ENCODE assay signal across 35 cellular contexts in genomic region chr20:45212831-45213230, GRCh38. TPM values are rescaled to one million over a fixed set of nuclear protein-coding genes. Genes with fewer than 3 reads are reported as not detected.
"Had no signal": no experiment of that assay in that cellular context is flagged by ENCODE, and none has a peak within 500 bp of the region (broad histone marks: within the 10 kb centered on the region; RNA-seq: fewer than 3 reads in every experiment).

No MANE protein-coding gene starts in this region.

- DNase-seq: effector CD8-positive, alpha-beta T cell; effector memory CD8-positive, alpha-beta T cell; endodermal cell; erythroblast; esophagus squamous epithelium; foreskin fibroblast; foreskin melanocyte; gastrocnemius medialis; glutamatergic neuron; head of caudate nucleus; heart right ventricle; hippocampal formation; left cardiac atrium; left lung; left ventricle myocardium superior; lower lobe of right lung; mesenchymal stem cell; midbrain; naive thymus-derived CD4-positive, alpha-beta T cell had no signal

- H3K4me3 ChIP-seq: coronary artery, esophagus squamous epithelium, gastrocnemius medialis, heart right ventricle, left lung, lower lobe of right lung had no signal

- H3K4me1 Mint-ChIP-seq: endodermal cell had no signal

- FAIRE-seq: colon, endometrium, islet of Langerhans, keratinocyte had no signal

- ATAC-seq: effector memory CD8-positive, alpha-beta T cell; esophagus mucosa; gastrocnemius medialis; heart right ventricle; left cardiac atrium; left lung; left ventricle myocardium superior; lower lobe of right lung; naive thymus-derived CD4-positive, alpha-beta T cell had no signal

- H3K9me3 Mint-ChIP-seq: dendritic cell treated with granulocyte-macrophage colony-stimulating factor and Interleukin-4, amounts not matched to agents 40 ng/mL and 50 ng/mL, for 4 days; effector memory CD8-positive, alpha-beta T cell; endodermal cell had no signal

- H3K27ac Mint-ChIP-seq: dendritic cell treated with granulocyte-macrophage colony-stimulating factor and Interleukin-4, amounts not matched to agents 40 ng/mL and 50 ng/mL, for 4 days; effector memory CD8-positive, alpha-beta T cell; endodermal cell; naive thymus-derived CD4-positive, alpha-beta T cell had no signal

- H3K9me3 ChIP-seq: esophagus squamous epithelium, gastrocnemius medialis, heart right ventricle, left lung, lower lobe of right lung had no signal

- H3K27me3 ChIP-seq: gastrocnemius medialis had no signal

- H3K36me3 ChIP-seq: esophagus squamous epithelium, gastrocnemius medialis, heart right ventricle, left lung, lower lobe of right lung had no signal

- H3K4me3 Mint-ChIP-seq: dendritic cell treated with granulocyte-macrophage colony-stimulating factor and Interleukin-4, amounts not matched to agents 40 ng/mL and 50 ng/mL, for 4 days; effector memory CD8-positive, alpha-beta T cell; endodermal cell; naive thymus-derived CD4-positive, alpha-beta T cell had no signal

- H3K27ac ChIP-seq: coronary artery, epithelial cell of prostate, esophagus squamous epithelium, gastrocnemius medialis, heart right ventricle, left lung, lower lobe of right lung had no signal

- H3K4me1 ChIP-seq: esophagus squamous epithelium, gastrocnemius medialis, heart right ventricle, left lung, lower lobe of right lung had no signal

RNA-seq across cellular contexts. Expression of gene SEMG1, which starts 6.0 kb away (rescaled TPM):
- total RNA-seq: dermis microvascular lymphatic vessel endothelial cell; esophagus mucosa; esophagus squamous epithelium; gastrocnemius medialis; glomerular endothelial cell; heart right ventricle; kidney epithelial cell; left cardiac atrium; left ventricle myocardium superior; lower lobe of right lung; lung microvascular endothelial cell; mesenteric fat pad; mononuclear cell; naive thymus-derived CD4-positive, alpha-beta T cell had no signal
- polyA plus RNA-seq: heart right ventricle; keratinocyte; naive thymus-derived CD4-positive, alpha-beta T cell had no signal

RNA-seq across cellular contexts. Expression of gene SEMG2, which starts 8.3 kb away (rescaled TPM):
- total RNA-seq: dermis microvascular lymphatic vessel endothelial cell; endodermal cell; esophagus mucosa; esophagus squamous epithelium; gastrocnemius medialis; glomerular endothelial cell; heart right ventricle; kidney epithelial cell; left cardiac atrium; left lung; left ventricle myocardium superior; lower leg skin; lower lobe of right lung; lung microvascular endothelial cell; mesenteric fat pad; mononuclear cell; mucosa of gallbladder; naive thymus-derived CD4-positive, alpha-beta T cell had no signal
- polyA plus RNA-seq: heart right ventricle; keratinocyte; naive thymus-derived CD4-positive, alpha-beta T cell had no signal

RNA-seq across cellular contexts. Expression of gene PI3, which starts 38.1 kb away (rescaled TPM):
- total RNA-seq: dermis microvascular lymphatic vessel endothelial cell; endodermal cell; glomerular endothelial cell; kidney epithelial cell; lung microvascular endothelial cell; mesenteric fat pad; mononuclear cell; mucosa of gallbladder; naive thymus-derived CD4-positive, alpha-beta T cell had no signal
- polyA plus RNA-seq: naive thymus-derived CD4-positive, alpha-beta T cell had no signal

RNA-seq across cellular contexts. Expression of gene SLPI, which starts 41.5 kb away (rescaled TPM):
- total RNA-seq: endodermal cell, glomerular endothelial cell had no signal
- polyA plus RNA-seq: naive thymus-derived CD4-positive, alpha-beta T cell had no signal
